ENCODE assay signal across 1 cellular context in genomic region chr14:25014440-25014839, GRCh38.
TF ChIP-seq lines count a peak whose summit lies in the region.

No MANE protein-coding gene starts in this region.

TF ChIP-seq in HepG2, 621 proteins besides CTCF, POLR2A, EP300 and RAD21 (continued from another document and continues in another):
- TF ChIP-seq REST (IDR thresholded peaks at IDR 0.05; ENCODE audit: borderline replicate concordance in 1 of 2, low read depth in 1 of 2, low read length in 2 of 2) (no peak), ZKSCAN1 (IDR thresholded peaks at IDR 0.05; ENCODE audit: low read length) (no peak), JUN (CRISPR knock-in tag; IDR thresholded peaks at IDR 0.05) (no peak), ZNF160 (CRISPR knock-in tag; IDR thresholded peaks at IDR 0.05) (no peak), SNAPC2 (CRISPR knock-in tag; IDR thresholded peaks at IDR 0.05) (no peak), RXRB (CRISPR knock-in tag; IDR thresholded peaks at IDR 0.05; ENCODE audit: borderline replicate concordance) (0 out of 2 replicates have a peak, but pooled peaks have one; percentile 18), POGZ (CRISPR knock-in tag; IDR thresholded peaks at IDR 0.05) (0 out of 2 replicates have a peak, but pooled peaks have one; percentile 31), REPIN1 (CRISPR knock-in tag; IDR thresholded peaks at IDR 0.05; ENCODE audit: borderline replicate concordance, low read depth) (0 out of 2 replicates have a peak, but pooled peaks have one; percentile 28), ZBTB43 (CRISPR knock-in tag; conservative IDR thresholded peaks at IDR 0.05) (peak; percentile 99), SALL2 (CRISPR knock-in tag; IDR thresholded peaks at IDR 0.05) (no peak), ZFAT (CRISPR knock-in tag; conservative IDR thresholded peaks at IDR 0.05) (no peak), SMARCC2 (IDR thresholded peaks at IDR 0.05) (no peak; the same call in 1 of the 2 replicates), ZNF703 (CRISPR knock-in tag; IDR thresholded peaks at IDR 0.05; ENCODE audit: borderline replicate concordance) (no peak), NFKBIZ (CRISPR knock-in tag; IDR thresholded peaks at IDR 0.05) (no peak), EZH2 (conservative IDR thresholded peaks at IDR 0.05; ENCODE audit: low read depth, low read length) (no peak), ZNF574 (CRISPR knock-in tag; IDR thresholded peaks at IDR 0.05) (no peak), ZNF749 (CRISPR knock-in tag; IDR thresholded peaks at IDR 0.05; ENCODE audit: borderline replicate concordance) (no peak), CERS6 (CRISPR knock-in tag; IDR thresholded peaks at IDR 0.05) (no peak), RARA (CRISPR knock-in tag; IDR thresholded peaks at IDR 0.05) (peak; percentile 37; the same call in 1 of the 2 replicates), ZNF484 (CRISPR knock-in tag; IDR thresholded peaks at IDR 0.05; ENCODE audit: borderline replicate concordance, low read depth) (no peak), ZBTB20 (CRISPR knock-in tag; IDR thresholded peaks at IDR 0.05; ENCODE audit: borderline replicate concordance, low read depth) (no peak), SP5 (CRISPR knock-in tag; IDR thresholded peaks at IDR 0.05; ENCODE audit: borderline replicate concordance, low read depth) (no peak), MIER3 (CRISPR knock-in tag; IDR thresholded peaks at IDR 0.05; ENCODE audit: borderline replicate concordance) (no peak), REXO4 (CRISPR knock-in tag; IDR thresholded peaks at IDR 0.05; ENCODE audit: borderline replicate concordance) (no peak), SKIL (CRISPR knock-in tag; IDR thresholded peaks at IDR 0.05; ENCODE audit: borderline replicate concordance) (no peak), ZSCAN12 (CRISPR knock-in tag; IDR thresholded peaks at IDR 0.05) (no peak), SIX1 (CRISPR knock-in tag; IDR thresholded peaks at IDR 0.05; ENCODE audit: borderline replicate concordance) (no peak), ZBED4 (CRISPR knock-in tag; IDR thresholded peaks at IDR 0.05; ENCODE audit: borderline replicate concordance) (no peak), ZNF678 (CRISPR knock-in tag; IDR thresholded peaks at IDR 0.05) (no peak), ZNF546 (CRISPR knock-in tag; conservative IDR thresholded peaks at IDR 0.05) (no peak), HOXA9 (CRISPR knock-in tag; IDR thresholded peaks at IDR 0.05; ENCODE audit: borderline replicate concordance) (no peak), ZNF234 (CRISPR knock-in tag; conservative IDR thresholded peaks at IDR 0.05) (no peak), FOXK2 (IDR thresholded peaks at IDR 0.05) (no peak), ZNF292 (CRISPR knock-in tag; IDR thresholded peaks at IDR 0.05; ENCODE audit: borderline replicate concordance, low read depth) (peak; percentile 58; the same call in 1 of the 2 replicates), AKNA (CRISPR knock-in tag; IDR thresholded peaks at IDR 0.05; ENCODE audit: borderline replicate concordance) (no peak), ATM (IDR thresholded peaks at IDR 0.05; ENCODE audit: borderline replicate concordance) (no peak), MAFK (conservative IDR thresholded peaks at IDR 0.05 in 1 of 2, IDR thresholded peaks at IDR 0.05 in 1 of 2; ENCODE audit: low read length in 2 of 2) (peak; percentile 22 to 53; a peak in 2 of 4 replicates), ZNF75D (CRISPR knock-in tag; IDR thresholded peaks at IDR 0.05; ENCODE audit: borderline replicate concordance) (no peak), TAF15 (IDR thresholded peaks at IDR 0.05; ENCODE audit: low read depth, low read length, poor library complexity, severe bottlenecking) (no peak), FLYWCH1 (CRISPR knock-in tag; IDR thresholded peaks at IDR 0.05) (no peak), ZEB1 (IDR thresholded peaks at IDR 0.05; ENCODE audit: insufficient replicate concordance, low read depth) (no peak), GABPB1 (CRISPR knock-in tag; IDR thresholded peaks at IDR 0.05) (no peak), FOXK1 (CRISPR knock-in tag; IDR thresholded peaks at IDR 0.05; ENCODE audit: borderline replicate concordance, low read depth) (no peak), GATAD1 (CRISPR knock-in tag; IDR thresholded peaks at IDR 0.05) (no peak), HNF4A (CRISPR knock-in tag; IDR thresholded peaks at IDR 0.05) (peak; percentile 67), ZNF20 (CRISPR knock-in tag; IDR thresholded peaks at IDR 0.05) (no peak), BCL6 (CRISPR knock-in tag; IDR thresholded peaks at IDR 0.05) (0 out of 2 replicates have a peak, but pooled peaks have one; percentile 35), SIN3A (IDR thresholded peaks at IDR 0.05; ENCODE audit: borderline replicate concordance, low read depth, low read length) (no peak)
